In the genomic region with DNA sequence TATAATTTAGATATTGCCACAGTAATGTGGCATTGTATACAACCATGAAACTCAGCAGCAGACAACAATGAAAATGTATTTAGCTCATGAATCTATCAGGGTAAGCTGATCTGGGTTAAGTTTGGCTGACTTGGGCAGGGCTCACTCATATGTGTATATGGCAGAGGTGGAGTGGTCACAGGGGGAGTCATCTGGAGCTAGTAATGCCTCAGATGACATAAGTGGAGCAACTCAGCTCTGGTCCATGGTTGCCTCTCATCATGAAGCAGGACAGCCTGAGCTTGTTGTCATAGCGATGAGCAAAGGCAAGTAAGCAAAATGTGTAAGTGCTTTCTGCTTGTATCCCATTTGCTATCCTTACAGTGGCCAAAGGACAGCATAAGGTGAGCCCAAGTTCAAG, we compare ENCODE assay signal across 1 cellular context.
TF ChIP-seq lines count a peak whose summit lies in the region.

No MANE protein-coding gene starts in this region.

TF ChIP-seq in SK-N-SH treated with all-trans-retinoic acid at 6 μM for 48 hours, 23 proteins besides CTCF, POLR2A, EP300 and RAD21 (continued from another document):
- no peak for TF ChIP-seq TSHZ2 (CRISPR knock-in tag; IDR thresholded peaks at IDR 0.05)
- no peak for TF ChIP-seq BACH2 (CRISPR knock-in tag; IDR thresholded peaks at IDR 0.05; ENCODE audit: borderline replicate concordance)
- no peak for TF ChIP-seq OSR1 (CRISPR knock-in tag; IDR thresholded peaks at IDR 0.05)
- TF ChIP-seq CSDC2 (CRISPR knock-in tag; IDR thresholded peaks at IDR 0.05) = no peak
